Comparison of ENCODE assay signal across 8 cellular contexts in the genomic region with DNA sequence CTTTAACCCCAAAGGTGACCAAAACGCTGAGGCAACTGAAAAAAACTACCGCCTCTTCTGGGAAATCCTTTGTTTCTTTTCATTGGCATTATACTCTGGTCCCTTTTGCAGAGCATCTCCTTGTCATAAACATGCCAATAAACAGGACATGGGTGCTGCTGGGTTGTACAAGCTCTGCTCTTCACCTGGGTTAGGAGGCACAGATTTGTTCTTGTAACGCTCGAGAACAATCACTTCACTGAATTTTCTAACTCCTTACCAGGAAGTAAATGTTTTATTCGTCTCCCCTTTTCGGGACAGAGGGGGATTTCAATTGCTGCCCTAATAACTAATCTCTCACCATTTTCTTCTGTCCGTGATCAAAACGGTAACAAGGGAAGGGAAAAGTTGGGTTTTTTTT. TPM values are rescaled to one million over a fixed set of nuclear protein-coding genes. Genes with fewer than 3 reads are reported as not detected.
A peak's percentile ranks its signal among the peaks of the same experiment; 100 is the strongest.
DNase-seq lines count a peak whose midpoint lies in the region; ATAC-seq, FAIRE-seq and TF ChIP-seq lines count a peak whose summit lies in the region.

No MANE protein-coding gene starts in this region.

- H3K27me3 ChIP-seq in keratinocyte (ENCODE audit: control insufficient read depth, extremely low read depth, insufficient read depth, low read length) (peaks cover 36% of the 10 kb centered on the region), suprapubic skin (peaks cover 11% of the 10 kb centered on the region)

- H2AFZ ChIP-seq in keratinocyte (ENCODE audit: control insufficient read depth, low read length): peak overlapping the region; percentile 89

- no peaks in the 10 kb centered on the region for H3K9me1 ChIP-seq in keratinocyte (ENCODE audit: control insufficient read depth, extremely low read depth, insufficient read depth, low read length)

- no peak for ATAC-seq in activated CD8-positive, alpha-beta T cell treated with anti-CD3 and anti-CD28 coated beads for 36 hours
- ATAC-seq in GM19455 (IDR thresholded peaks at IDR 0.05; ENCODE audit: unreplicated experiment) (no peak), GM19467 (IDR thresholded peaks at IDR 0.05; ENCODE audit: unreplicated experiment) (no peak)

- no peak for TF ChIP-seq EP300 in suprapubic skin (IDR thresholded peaks at IDR 0.05)

- H3K27ac Mint-ChIP-seq in T-helper 2 cell treated with Interferon-gamma antibody and Interleukin-4, amounts not matched to agents 5 μg/mL and 100 μg/mL, for 36 hours: no peak overlapping the region
- H3K27ac Mint-ChIP-seq in activated CD8-positive, alpha-beta T cell treated with anti-CD3 and anti-CD28 coated beads for 36 hours: no peak overlapping the region

- H3K79me2 ChIP-seq in keratinocyte (ENCODE audit: control insufficient read depth, insufficient read depth, low read length): no peaks in the 10 kb centered on the region

- H3K4me3 ChIP-seq in keratinocyte (ENCODE audit: control insufficient read depth in 2 of 3, extremely low read depth in 1 of 3, insufficient read depth in 2 of 3, low read depth in 1 of 3, low read length in 3 of 3) (peak overlapping the region; percentile 51 to 83 (median 82)), suprapubic skin (peak overlapping the region; percentile 62)

- no peak for TF ChIP-seq POLR2A in suprapubic skin (IDR thresholded peaks at IDR 0.05)

- H3K27ac ChIP-seq in keratinocyte (ENCODE audit: control insufficient read depth, insufficient read depth, low read length) (no peak overlapping the region), suprapubic skin (no peak overlapping the region)

- H3K4me2 ChIP-seq in keratinocyte (ENCODE audit: control insufficient read depth, extremely low read depth, insufficient read depth, low read depth, low read length): peak overlapping the region; percentile 99

- no peaks in the 10 kb centered on the region for H3K36me3 Mint-ChIP-seq in T-helper 2 cell treated with Interferon-gamma antibody and Interleukin-4, amounts not matched to agents 5 μg/mL and 100 μg/mL, for 36 hours (ENCODE audit: low read depth)
- no peaks in the 10 kb centered on the region for H3K36me3 Mint-ChIP-seq in activated CD8-positive, alpha-beta T cell treated with anti-CD3 and anti-CD28 coated beads for 36 hours (ENCODE audit: low read depth)

- CTCF ChIA-PET in activated CD8-positive, alpha-beta T cell treated with anti-CD3 and anti-CD28 coated beads for 36 hours (lab: Charles Lee): interaction anchor here (1.2 to 1.5 kb wide), 2 partner anchors 8 to 62 kb away, joined by 4 to 5 read pairs; a partner anchor contains a TSS

- H3K9me3 Mint-ChIP-seq in T-helper 2 cell treated with Interferon-gamma antibody and Interleukin-4, amounts not matched to agents 5 μg/mL and 100 μg/mL, for 36 hours: no peaks in the 10 kb centered on the region
- no peaks in the 10 kb centered on the region for H3K9me3 Mint-ChIP-seq in activated CD8-positive, alpha-beta T cell treated with anti-CD3 and anti-CD28 coated beads for 36 hours

- peaks cover 14% of the 10 kb centered on the region for H3K4me1 Mint-ChIP-seq in T-helper 2 cell treated with Interferon-gamma antibody and Interleukin-4, amounts not matched to agents 5 μg/mL and 100 μg/mL, for 36 hours (ENCODE audit: low read depth)
- H3K4me1 Mint-ChIP-seq in activated CD8-positive, alpha-beta T cell treated with anti-CD3 and anti-CD28 coated beads for 36 hours (ENCODE audit: low read depth): peaks cover 10% of the 10 kb centered on the region

- H3K4me1 ChIP-seq in keratinocyte (ENCODE audit: control insufficient read depth, extremely low read depth, insufficient read depth, low read length): peaks cover 13% of the 10 kb centered on the region
- H3K4me1 ChIP-seq in suprapubic skin: peaks cover 30% of the 10 kb centered on the region

- H3K27me3 Mint-ChIP-seq in T-helper 2 cell treated with Interferon-gamma antibody and Interleukin-4, amounts not matched to agents 5 μg/mL and 100 μg/mL, for 36 hours (ENCODE audit: low read depth): peaks cover 82% of the 10 kb centered on the region
- H3K27me3 Mint-ChIP-seq in activated CD8-positive, alpha-beta T cell treated with anti-CD3 and anti-CD28 coated beads for 36 hours: peaks cover 44% of the 10 kb centered on the region

- TF ChIP-seq CTCF in activated CD8-positive, alpha-beta T cell treated with anti-CD3 and anti-CD28 coated beads for 36 hours (IDR thresholded peaks at IDR 0.05): no peak
- TF ChIP-seq CTCF in keratinocyte (optimal IDR thresholded peaks at IDR 0.05 in 1 of 3, IDR thresholded peaks at IDR 0.05 in 1 of 3, conservative IDR thresholded peaks at IDR 0.05 in 1 of 3; ENCODE audit: extremely low read depth in 1 of 3, insufficient read depth in 2 of 3, low read length in 3 of 3): no peak
- TF ChIP-seq CTCF in suprapubic skin (IDR thresholded peaks at IDR 0.05): no peak

- WGBS in suprapubic skin: 15% methylated on average over 8 of the region's 8 CpGs

- H3K36me3 ChIP-seq in keratinocyte (ENCODE audit: control insufficient read depth in 2 of 2, extremely low read depth in 1 of 2, insufficient read depth in 2 of 2, low read length in 2 of 2) (no peaks in the 10 kb centered on the region), suprapubic skin (no peaks in the 10 kb centered on the region)

- FAIRE-seq in keratinocyte (lab: Jason Lieb, UNC): no peak

- H3K9me3 ChIP-seq in keratinocyte (ENCODE audit: control insufficient read depth, low read depth, low read length) (no peaks in the 10 kb centered on the region), suprapubic skin (no peaks in the 10 kb centered on the region)

- POLR2A ChIA-PET in activated CD8-positive, alpha-beta T cell treated with anti-CD3 and anti-CD28 coated beads for 36 hours (lab: Charles Lee): no interaction called here

- intact Hi-C loops in activated CD8-positive, alpha-beta T cell treated with anti-CD3 and anti-CD28 coated beads for 36 hours (cut with micrococcal nuclease): no loop called here

- peak overlapping the region; percentile 84 for H3K4me3 Mint-ChIP-seq in T-helper 2 cell treated with Interferon-gamma antibody and Interleukin-4, amounts not matched to agents 5 μg/mL and 100 μg/mL, for 36 hours
- H3K4me3 Mint-ChIP-seq in activated CD8-positive, alpha-beta T cell treated with anti-CD3 and anti-CD28 coated beads for 36 hours: peak overlapping the region; percentile 75

- peak overlapping the region; percentile 64 for H3K9ac ChIP-seq in keratinocyte (ENCODE audit: control insufficient read depth, extremely low read depth, insufficient read depth, low read length)

- dilution Hi-C loops in keratinocyte (cut with MboI; ENCODE audit: extremely low pct_ligation_motif_present, low sequenced_read_pairs): no loop called here

- no peak for DNase-seq in T-helper 2 cell treated with Interferon-gamma antibody and Interleukin-4, amounts not matched to agents 5 μg/mL and 100 μg/mL, for 36 hours (ENCODE audit: low spot score)
- DNase-seq in T-helper 2 cell (no peak), keratinocyte (ENCODE audit: low read depth, low spot score) (no peak), suprapubic skin (ENCODE audit: low spot score in 2 of 2) (no peak), cerebellar cortex (ENCODE audit: low spot score) (no peak)
- no peak for DNase-seq in activated CD8-positive, alpha-beta T cell treated with anti-CD3 and anti-CD28 coated beads for 36 hours

- no peaks in the 10 kb centered on the region for H4K20me1 ChIP-seq in keratinocyte (ENCODE audit: control insufficient read depth, extremely low read depth, insufficient read depth, low read length)

RNA-seq across cellular contexts. Expression of a gene that starts 1.3 kb away (rescaled TPM):
- total RNA-seq in activated CD8-positive, alpha-beta T cell treated with anti-CD3 and anti-CD28 coated beads for 36 hours: under 1 TPM; 0.20 to 0.32 TPM
- polyA plus RNA-seq in keratinocyte: 0.01 to 0.05 TPM (median 0.02 TPM) in 3 replicates
- not detected for polyA plus RNA-seq in keratinocyte (2011; ENCODE audit: low read depth)
- 0.01 and 0.05 TPM in 2 replicates for polyA plus RNA-seq in keratinocyte (2011; cell fraction: cytosol; rRNA removed)
- 0.01 and 0.18 TPM in 2 replicates for polyA plus RNA-seq in keratinocyte (2011; cell fraction: nucleus; rRNA removed)
- 0.03 TPM in 1 of 2 replicates, not detected in the other for polyA plus RNA-seq in keratinocyte (2012; ENCODE audit: low replicate concordance)
- 0.03 to 0.22 TPM in 2 of 3 replicates, not detected in the other for polyA minus RNA-seq in keratinocyte
- polyA minus RNA-seq in keratinocyte (2011; cell fraction: cytosol; rRNA and poly(A)+ RNA removed): not detected
- polyA minus RNA-seq in keratinocyte (2011; cell fraction: nucleus; rRNA and poly(A)+ RNA removed): 0.16 TPM in 1 of 2 replicates, not detected in the other
- 1 to 10 TPM in 1 of 4 donors, under 1 TPM in 3; 0.68 to 1.2 (median 0.87) TPM for total RNA-seq in suprapubic skin
